13 cellular contexts compared by ENCODE assay signal in genomic region chrX:86181325-86181724, GRCh38. TPM values are rescaled to one million over a fixed set of nuclear protein-coding genes. Genes with fewer than 3 reads are reported as not detected.
"Had no signal": no experiment of that assay in that cellular context is flagged by ENCODE, and none has a peak within 500 bp of the region (broad histone marks: within the 10 kb centered on the region; RNA-seq: fewer than 3 reads in every experiment).

No MANE protein-coding gene starts in this region.

RNA-seq across cellular contexts. Expression of gene DACH2, which starts 33.1 kb away (rescaled TPM):
- total RNA-seq: naive thymus-derived CD8-positive, alpha-beta T cell; natural killer cell; natural killer cell treated with Interleukin-12 subunit alpha and Interleukin-12 subunit beta and Interleukin-15 and Interleukin-18, amount 100 ng/mL, for 72 hours; omental fat pad; osteoblast; osteocyte; posterior vena cava; psoas muscle; pulmonary artery endothelial cell; renal cortical epithelial cell; right atrium auricular region; right lobe of liver; spleen had no signal
